25 cellular contexts compared by ENCODE assay signal in the genomic region with DNA sequence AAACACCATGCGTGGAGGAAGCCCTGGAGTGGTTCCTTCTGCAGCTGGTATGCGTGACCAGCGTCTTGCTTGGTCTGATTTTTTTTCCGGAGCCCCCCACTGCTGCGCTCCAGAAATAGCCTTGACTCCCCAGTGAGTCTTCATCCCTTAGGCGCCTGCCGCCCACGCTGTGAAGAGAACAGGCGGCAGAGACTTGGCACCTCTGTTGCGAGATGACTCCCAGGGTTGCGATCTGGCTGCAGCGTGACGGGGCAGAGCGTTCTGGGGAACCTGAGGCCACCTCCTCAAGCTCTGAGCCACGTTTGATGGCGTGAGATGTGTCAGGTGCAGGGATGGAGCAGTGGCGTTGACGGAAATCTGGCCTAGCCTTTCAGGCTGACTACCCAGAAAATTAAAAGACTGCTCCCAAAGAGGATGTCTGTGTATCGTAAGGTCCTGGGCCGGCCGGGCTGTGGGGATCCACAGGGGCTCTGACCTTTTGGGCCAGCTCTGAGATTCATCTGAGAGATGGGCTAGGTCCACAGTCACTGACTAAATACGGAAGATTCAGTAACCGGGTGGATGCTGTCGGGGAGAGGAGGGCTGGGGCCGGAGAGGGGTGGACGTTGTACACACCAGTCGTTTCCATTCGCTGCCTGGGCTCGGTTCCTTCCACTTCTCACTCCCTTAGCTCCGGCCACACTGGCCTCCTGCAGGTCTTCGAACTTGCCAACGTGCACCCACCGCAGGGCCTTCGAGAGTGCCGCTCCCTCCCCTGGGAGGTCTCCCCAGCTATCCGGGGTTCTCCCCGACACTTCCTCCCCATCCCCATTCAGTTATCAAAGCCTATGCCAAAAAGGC. TPM values are rescaled to one million over a fixed set of nuclear protein-coding genes. Genes with fewer than 3 reads are reported as not detected.
DNase-seq lines count a peak whose midpoint lies in the region; ATAC-seq, FAIRE-seq and TF ChIP-seq lines count a peak whose summit lies in the region.
"Had no signal": no experiment of that assay in that cellular context is flagged by ENCODE, and none has a peak within 500 bp of the region (broad histone marks: within the 10 kb centered on the region; RNA-seq: fewer than 3 reads in every experiment).

No MANE protein-coding gene starts in this region.

- H3K79me2 ChIP-seq in K562 (ENCODE audit: control insufficient read depth, insufficient read depth, low read length), result no peaks in the 10 kb centered on the region

- WGBS in K562 (ENCODE audit: insufficient coverage, low coverage, missing lambda C conversion rate), result 89% methylated on average over 33 of the region's 37 CpGs

- H3K9ac ChIP-seq in BLaER1 treated with 17β-estradiol and CSF1 and Interleukin-3, amounts not matched to agents 10 nM and 100 nM, result peak overlapping the region in 3 of 11 experiments; percentile 0 to 21 (median 7); a peak in 4 of 22 replicates
- H3K9ac ChIP-seq in K562 (ENCODE audit: insufficient read depth in 1 of 2, low read depth in 2 of 2, low read length in 2 of 2), result no peak overlapping the region; a peak in 1 of 4 replicates

- in situ Hi-C loops in K562 (cut with MboI), result no loop called here

- H3K9me3 Mint-ChIP-seq in T-helper 1 cell treated with Interleukin-12 subunit alpha and Interleukin-12 subunit beta and Interleukin-4 antibody, amounts not matched to agents 30 μg/mL and 1 μg/mL, for 36 hours, result peaks cover 4% of the 10 kb centered on the region
- H3K9me3 Mint-ChIP-seq: activated B cell treated with CpG ODN at 0.5 μM for 24 hours; activated naive CD8-positive, alpha-beta T cell treated with anti-CD3 and anti-CD28 coated beads, Interleukin-2, amount 10 ng/mL, durations not matched to agents 7 days and 5 days; immature natural killer cell had no signal

- TF ChIP-seq CTCF in K562 (IDR thresholded peaks at IDR 0.05 in 2 of 3, conservative IDR thresholded peaks at IDR 0.05 in 1 of 3; ENCODE audit: insufficient read depth in 2 of 3, low read depth in 1 of 3, low read length in 3 of 3), result no peak

- H3K4me3 Mint-ChIP-seq in T-helper 1 cell treated with Interleukin-12 subunit alpha and Interleukin-12 subunit beta and Interleukin-4 antibody, amounts not matched to agents 30 μg/mL and 1 μg/mL, for 36 hours, result no peak overlapping the region
- H3K4me3 Mint-ChIP-seq: activated B cell treated with CpG ODN at 0.5 μM for 24 hours; activated naive CD8-positive, alpha-beta T cell treated with anti-CD3 and anti-CD28 coated beads, Interleukin-2, amount 10 ng/mL, durations not matched to agents 7 days and 5 days; immature natural killer cell; naive thymus-derived CD4-positive, alpha-beta T cell had no signal

- TF ChIP-seq POLR2A in K562 (conservative IDR thresholded peaks at IDR 0.05), result no peak

- H3K27me3 ChIP-seq in BLaER1 treated with 17β-estradiol and CSF1 and Interleukin-3, amounts not matched to agents 10 nM and 100 nM, result no peaks in the 10 kb centered on the region
- no peaks in the 10 kb centered on the region for H3K27me3 ChIP-seq in K562 (ENCODE audit: control insufficient read depth in 2 of 2, insufficient read depth in 2 of 2, low read length in 2 of 2)
- H3K27me3 ChIP-seq: thyroid gland had no signal

- H2AFZ ChIP-seq in K562 (ENCODE audit: low read depth, low read length), result no peak overlapping the region

- ATAC-seq in K562, result no peak
- no peak for ATAC-seq in GM18858 (IDR thresholded peaks at IDR 0.05; ENCODE audit: unreplicated experiment)
- ATAC-seq: naive thymus-derived CD4-positive, alpha-beta T cell had no signal

- FAIRE-seq in K562 (lab: Jason Lieb, UNC), result no peak
- FAIRE-seq: G401.6 had no signal

- H3K4me2 ChIP-seq in BLaER1 treated with 17β-estradiol and CSF1 and Interleukin-3, amounts not matched to agents 10 nM and 100 nM, result peak overlapping the region in 10 of 11 experiments; percentile 16 to 66 (median 43); a peak in 17 of 22 replicates
- no peak overlapping the region for H3K4me2 ChIP-seq in K562 (ENCODE audit: insufficient read depth, low read length)

- intact Hi-C loops in K562 (cut with micrococcal nuclease), result no loop called here

- POLR2A ChIA-PET in K562 (lab: Yijun Ruan, JAX), result interaction anchor here (0.7 to 1.1 kb wide), 2 partner anchors 8 to 14 kb away, joined by 3 to 4 read pairs; no protein-coding TSS in a partner anchor

- DNase-seq in T-helper 1 cell (no peak), K562 (ENCODE audit: extremely low read depth in 1 of 4, low spot score in 3 of 4) (no peak), occipital lobe (lab: John Stamatoyannopoulos, UW) (peak; percentile 16), NCI-H2029 (lab: John Stamatoyannopoulos, UW) (no peak), mucosa of gallbladder (ENCODE audit: low spot score) (no peak)
- DNase-seq: activated B cell treated with CpG ODN at 0.5 μM for 24 hours; activated naive CD8-positive, alpha-beta T cell treated with anti-CD3 and anti-CD28 coated beads, Interleukin-2, amount 10 ng/mL, durations not matched to agents 7 days and 5 days; DMS 273 treated with DMSO at 0.1 percent for 48 hours; effector CD8-positive, alpha-beta T cell; HCEC 1CT; immature natural killer cell; KG1; naive thymus-derived CD4-positive, alpha-beta T cell; NCI-H2107; NCI-H526 treated with DMSO at 0.1 percent for 48 hours; SHP77; stimulated activated CD4-positive, alpha-beta T cell treated with anti-CD3 and anti-CD28 coated beads, Interleukin-12 subunit alpha, Interleukin-12 subunit beta, amount 100 ng/mL, for 4 hours; thyroid gland had no signal

- no peak for TF ChIP-seq EP300 in K562 (IDR thresholded peaks at IDR 0.05; ENCODE audit: low read length)

- peaks cover 25 to 75% (median 44%) of the 10 kb centered on the region in 10 experiments for H3K4me1 ChIP-seq in BLaER1 treated with 17β-estradiol and CSF1 and Interleukin-3, amounts not matched to agents 10 nM and 100 nM
- H3K4me1 ChIP-seq in K562 (replicated peaks in 1 of 2; ENCODE audit: control insufficient read depth in 2 of 2, insufficient read depth in 2 of 2, low read length in 2 of 2), result peaks cover 0 to 5% of the 10 kb centered on the region in 2 experiments; a peak in 1 of 5 replicates
- H3K4me1 ChIP-seq: prostate gland, thyroid gland had no signal

- peaks cover 49 to 72% (median 61%) of the 10 kb centered on the region in 11 experiments for H3K36me3 ChIP-seq in BLaER1 treated with 17β-estradiol and CSF1 and Interleukin-3, amounts not matched to agents 10 nM and 100 nM
- peaks cover 14% of the 10 kb centered on the region; the same call in 1 of the 3 replicates for H3K36me3 ChIP-seq in K562 (ENCODE audit: control insufficient read depth, insufficient read depth, low read length)
- H3K36me3 ChIP-seq: prostate gland had no signal

- no peak for TF ChIP-seq RAD21 in K562 (CRISPR knock-in tag; conservative IDR thresholded peaks at IDR 0.05 in 1 of 2, IDR thresholded peaks at IDR 0.05 in 1 of 2)

- H3K4me1 Mint-ChIP-seq in T-helper 1 cell treated with Interleukin-12 subunit alpha and Interleukin-12 subunit beta and Interleukin-4 antibody, amounts not matched to agents 30 μg/mL and 1 μg/mL, for 36 hours (ENCODE audit: low read depth), result peaks cover 32% of the 10 kb centered on the region

- no TSS peak for BruUV-seq in K562 (replicated peaks; lab: Mats Ljungman, UMichigan)

- peak overlapping the region in 7 of 11 experiments; percentile 8 to 43 (median 32); a peak in 10 of 22 replicates for H3K27ac ChIP-seq in BLaER1 treated with 17β-estradiol and CSF1 and Interleukin-3, amounts not matched to agents 10 nM and 100 nM
- no peak overlapping the region for H3K27ac ChIP-seq in K562 (ENCODE audit: extremely low read depth, low read depth, low read length)
- H3K27ac ChIP-seq: 22Rv1, prostate gland, thyroid gland had no signal

- peaks cover 50% of the 10 kb centered on the region for H3K36me3 Mint-ChIP-seq in T-helper 1 cell treated with Interleukin-12 subunit alpha and Interleukin-12 subunit beta and Interleukin-4 antibody, amounts not matched to agents 30 μg/mL and 1 μg/mL, for 36 hours (ENCODE audit: low read depth)

- no peaks in the 10 kb centered on the region for H3K27me3 Mint-ChIP-seq in T-helper 1 cell treated with Interleukin-12 subunit alpha and Interleukin-12 subunit beta and Interleukin-4 antibody, amounts not matched to agents 30 μg/mL and 1 μg/mL, for 36 hours (ENCODE audit: low read depth)
- H3K27me3 Mint-ChIP-seq: activated B cell treated with CpG ODN at 0.5 μM for 24 hours; activated naive CD8-positive, alpha-beta T cell treated with anti-CD3 and anti-CD28 coated beads, Interleukin-2, amount 10 ng/mL, durations not matched to agents 7 days and 5 days; naive thymus-derived CD4-positive, alpha-beta T cell had no signal

- CTCF ChIA-PET in K562 (lab: Yijun Ruan, JAX; ENCODE audit: low intra/inter-chr PET ratio), result no interaction called here

- no peaks in the 10 kb centered on the region for H3K9me3 ChIP-seq in BLaER1 treated with 17β-estradiol and CSF1 and Interleukin-3, amounts not matched to agents 10 nM and 100 nM (replicated peaks in 1 of 11)
- no peaks in the 10 kb centered on the region for H3K9me3 ChIP-seq in K562 (replicated peaks; ENCODE audit: control insufficient read depth, insufficient read depth, low read depth, low read length)
- H3K9me3 ChIP-seq: prostate gland, thyroid gland had no signal

- peak overlapping the region; percentile 28 for H3K27ac Mint-ChIP-seq in T-helper 1 cell treated with Interleukin-12 subunit alpha and Interleukin-12 subunit beta and Interleukin-4 antibody, amounts not matched to agents 30 μg/mL and 1 μg/mL, for 36 hours
- H3K27ac Mint-ChIP-seq: activated naive CD8-positive, alpha-beta T cell treated with anti-CD3 and anti-CD28 coated beads, Interleukin-2, amount 10 ng/mL, durations not matched to agents 7 days and 5 days had no signal

- peaks cover 0 to 80% (median 20%) of the 10 kb centered on the region in 11 experiments; a peak in 11 of 22 replicates for H4K20me1 ChIP-seq in BLaER1 treated with 17β-estradiol and CSF1 and Interleukin-3, amounts not matched to agents 10 nM and 100 nM
- H4K20me1 ChIP-seq in K562 (replicated peaks; ENCODE audit: control insufficient read depth, insufficient read depth, low read length), result no peaks in the 10 kb centered on the region

- no peaks in the 10 kb centered on the region for H3K9me1 ChIP-seq in K562 (ENCODE audit: control insufficient read depth, insufficient read depth, low read length)

- no peak overlapping the region for H3K4me3 ChIP-seq in BLaER1 treated with 17β-estradiol and CSF1 and Interleukin-3, amounts not matched to agents 10 nM and 100 nM
- no peak overlapping the region for H3K4me3 ChIP-seq in K562
- H3K4me3 ChIP-seq: lung, prostate gland, thyroid gland had no signal

RNA-seq across cellular contexts. Expression of gene PFKFB3, which starts 33.8 kb away (rescaled TPM):
- 25.5 and 39.0 TPM in 2 replicates for total RNA-seq in K562 (2011; cell fraction: chromatin; rRNA removed; ENCODE audit: low replicate concordance)
- total RNA-seq in K562 (2011; cell fraction: nucleolus; rRNA removed), result 19.2 and 20.8 TPM in 2 replicates
- 15.2 and 16.8 TPM in 2 replicates for total RNA-seq in K562 (2011; cell fraction: nucleoplasm; rRNA removed)
- total RNA-seq in K562 (2014; rRNA removed) (7.1 and 8.7 TPM in 2 replicates), K562 (2014; rRNA removed; fragmentation: Illumina TruSeq; extraction: Trizol) (7.3 and 8.5 TPM in 2 replicates), K562 (2015; rRNA removed; fragmentation: Illumina TruSeq; extraction: Trizol) (7.8 and 8.5 TPM in 2 replicates), K562 (2021) (21.1 and 21.6 TPM in 2 replicates), occipital lobe (21.4 TPM), mucosa of gallbladder (100 TPM)
- polyA plus RNA-seq in K562 (2011; rRNA removed) (7.8 and 11.2 TPM in 2 replicates), K562 (2014; fragmentation: Illumina TruSeq; extraction: Trizol) (15.0 TPM in 2 replicates), K562 (2014; fragmentation: Nextera tagmentation; extraction: Ambion mirVana) (under 1 TPM; 0.46 to 0.73 TPM), K562 (2014; rRNA removed) (8.4 and 10.4 TPM in 2 replicates)
- polyA plus RNA-seq in K562 (2011; cell fraction: cytosol; rRNA removed), result 8.6 and 13.1 TPM in 2 replicates
- 17.4 and 21.2 TPM in 2 replicates for polyA plus RNA-seq in K562 (2011; cell fraction: nucleus; rRNA removed)
- polyA plus RNA-seq in K562 (2012), result 9.6 and 10.0 TPM in 2 replicates
- polyA minus RNA-seq in K562 (2011; rRNA and poly(A)+ RNA removed), result 9.6 and 9.7 TPM in 2 replicates
- 5.0 TPM in 2 replicates for polyA minus RNA-seq in K562 (2011; cell fraction: cytosol; rRNA and poly(A)+ RNA removed)
- 7.9 and 14.4 TPM in 2 replicates for polyA minus RNA-seq in K562 (2011; cell fraction: nucleus; rRNA and poly(A)+ RNA removed)
